ENCODE assay signal across 25 cellular contexts in the genomic region with DNA sequence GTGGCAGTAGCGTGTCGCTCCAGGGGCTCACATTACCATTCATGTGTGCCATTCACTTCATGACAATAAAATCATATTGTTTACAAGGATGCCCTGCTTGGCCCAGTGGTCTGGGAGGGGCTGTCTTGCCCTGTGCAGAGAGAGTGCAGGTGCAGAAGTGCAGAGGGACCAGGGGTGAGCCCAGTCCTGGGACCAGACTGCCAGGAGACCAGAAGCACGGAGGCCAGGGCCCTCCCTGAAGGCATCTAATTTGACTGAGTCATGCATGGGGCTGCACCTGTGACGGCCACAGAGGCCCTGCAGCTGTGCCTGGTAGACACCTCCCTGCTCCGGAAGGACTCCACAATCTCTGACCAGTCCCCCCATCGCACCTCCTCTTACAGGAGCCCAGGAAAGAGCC.
"Had no signal": no experiment of that assay in that cellular context is flagged by ENCODE, and none has a peak within 500 bp of the region (broad histone marks: within the 10 kb centered on the region; RNA-seq: fewer than 3 reads in every experiment).

No MANE protein-coding gene starts in this region.

- FAIRE-seq: endometrium, endothelial cell of umbilical vein had no signal

- H3K4me3 ChIP-seq: adrenal gland, body of pancreas, esophagus squamous epithelium had no signal

- ATAC-seq: activated naive CD8-positive, alpha-beta T cell treated with anti-CD3 and anti-CD28 coated beads, Interleukin-2, amount 50 U/mL, for 24 hours; activated T-cell treated with anti-CD3 and anti-CD28 coated beads, Interleukin-2, amount 50 U/mL, for 72 hours; body of pancreas had no signal

- H3K27ac ChIP-seq: adrenal gland, body of pancreas, epithelial cell of prostate, esophagus squamous epithelium had no signal

- H3K9me3 ChIP-seq: adrenal gland, body of pancreas, esophagus squamous epithelium had no signal

- H3K4me1 ChIP-seq: adrenal gland, body of pancreas, esophagus squamous epithelium had no signal

- H3K27me3 ChIP-seq: adrenal gland, body of pancreas, esophagus squamous epithelium had no signal

- DNase-seq: activated CD4-positive, alpha-beta memory T cell treated with anti-CD3 and anti-CD28 coated beads, Interleukin-2, amount 10 ng/mL, durations not matched to agents 7 days and 5 days; activated CD4-positive, alpha-beta T cell treated with anti-CD3 and anti-CD28 coated beads for 4 hours; activated CD4-positive, alpha-beta T cell treated with anti-CD3 and anti-CD28 coated beads, Interleukin-2, amount 10 ng/mL, durations not matched to agents 7 days and 5 days; activated CD4-positive, alpha-beta T cell treated with anti-CD3 and anti-CD28 coated beads, Interleukin-2, amount 50 U/mL, for 4 hours; activated CD4-positive, CD25-positive, alpha-beta regulatory T cell; activated CD4-positive, CD25-positive, alpha-beta regulatory T cell treated with anti-CD3 and anti-CD28 coated beads, Interleukin-2, amount 50 U/mL, for 72 hours; activated CD8-positive, alpha-beta memory T cell treated with anti-CD3 and anti-CD28 coated beads, Interleukin-2, amount 50 U/mL, for 48 hours; activated naive CD4-positive, alpha-beta T cell treated with anti-CD3 and anti-CD28 coated beads for 36 hours; activated naive CD8-positive, alpha-beta T cell treated with anti-CD3 and anti-CD28 coated beads for 36 hours; activated naive CD8-positive, alpha-beta T cell treated with anti-CD3 and anti-CD28 coated beads, Interleukin-2, amount 50 U/mL, for 24 hours; activated T-cell treated with anti-CD3 and anti-CD28 coated beads for 4 hours; activated T-cell treated with anti-CD3 and anti-CD28 coated beads, Interleukin-2, amount 50 U/mL, for 24 hours; activated T-cell treated with anti-CD3 and anti-CD28 coated beads, Interleukin-2, amount 50 U/mL, for 72 hours; adrenal gland; amygdala; body of pancreas; central memory CD4-positive, alpha-beta T cell; cerebellar nuclear complex; effector CD8-positive, alpha-beta T cell; esophagus squamous epithelium; foreskin melanocyte; T-helper 2 cell had no signal

- H3K36me3 ChIP-seq: adrenal gland, esophagus squamous epithelium had no signal
